33 cellular contexts compared by ENCODE assay signal in the genomic region with DNA sequence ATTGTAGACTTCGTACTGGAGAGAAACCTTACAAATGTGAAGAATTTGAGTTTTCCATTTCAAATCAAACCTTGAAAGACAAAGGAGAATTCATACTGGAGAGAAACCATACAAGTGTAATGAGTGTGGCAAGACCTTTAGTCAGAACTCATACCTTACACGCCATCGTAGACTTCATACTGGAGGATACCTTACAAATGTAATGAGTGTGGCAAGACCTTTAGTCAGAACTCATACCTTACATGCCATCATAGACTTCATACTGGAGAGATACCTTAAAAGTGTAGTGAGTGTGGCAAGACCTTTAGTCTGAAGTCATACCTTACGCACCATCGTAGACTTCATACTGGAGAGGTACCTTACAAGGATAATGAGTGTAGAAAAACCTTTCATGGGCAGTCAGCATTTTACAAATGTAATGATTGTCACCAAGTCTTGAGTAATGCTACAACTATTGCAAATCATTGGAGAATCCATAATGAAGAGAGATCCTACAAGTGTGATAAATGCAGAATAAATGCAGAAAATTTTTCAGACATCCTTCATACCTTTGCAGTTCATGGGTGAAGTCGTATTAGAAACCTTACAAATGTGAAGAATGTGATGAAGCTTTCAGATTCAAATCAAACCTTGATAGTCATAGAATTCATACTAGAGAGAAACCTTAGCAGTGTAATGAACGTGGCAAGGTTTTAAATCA. TPM values are rescaled to one million over a fixed set of nuclear protein-coding genes. Genes with fewer than 3 reads are reported as not detected.
"Had no signal": no experiment of that assay in that cellular context is flagged by ENCODE, and none has a peak within 500 bp of the region (broad histone marks: within the 10 kb centered on the region; RNA-seq: fewer than 3 reads in every experiment).

No MANE protein-coding gene starts in this region.

- H3K4me1 ChIP-seq: ascending aorta, Peyer's patch, SJSA1 had no signal

- ATAC-seq: activated CD4-positive, alpha-beta T cell treated with anti-CD3 and anti-CD28 coated beads for 36 hours; activated CD4-positive, CD25-positive, alpha-beta regulatory T cell treated with anti-CD3 and anti-CD28 coated beads, Interleukin-2, amount 50 U/mL, for 24 hours; activated CD8-positive, alpha-beta T cell treated with anti-CD3 and anti-CD28 coated beads, Interleukin-2, amount 10 ng/mL, durations not matched to agents 7 days and 5 days; activated naive CD4-positive, alpha-beta T cell treated with anti-CD3 and anti-CD28 coated beads, Interleukin-2, amount 50 U/mL, for 72 hours; PC-3; WTC11 had no signal

- H3K9ac ChIP-seq: SK-N-SH had no signal

- DNase-seq: activated CD4-positive, alpha-beta T cell treated with anti-CD3 and anti-CD28 coated beads for 36 hours; activated CD4-positive, alpha-beta T cell treated with anti-CD3 and anti-CD28 coated beads, Interleukin-2, amount 10 ng/mL, durations not matched to agents 7 days and 5 days; activated CD4-positive, alpha-beta T cell treated with anti-CD3 and anti-CD28 coated beads, Interleukin-2, amount 50 U/mL, for 48 hours; activated CD8-positive, alpha-beta T cell treated with anti-CD3 and anti-CD28 coated beads, Interleukin-2, amount 10 ng/mL, durations not matched to agents 7 days and 5 days; activated gamma-delta T cell treated with Interleukin-2 at 50 U/mL for 16 hours; activated naive CD4-positive, alpha-beta T cell treated with anti-CD3 and anti-CD28 coated beads for 36 hours; activated T-cell treated with anti-CD3 and anti-CD28 coated beads, Interleukin-2, amount 50 U/mL, for 24 hours; amygdala; Kasumi-1; MG63; NCI-H1048; NCI-H1105 treated with DMSO at 0.1 percent for 48 hours; NCI-H1436; NCI-H1694; NCI-H1930; NCI-H2081 treated with DMSO at 0.1 percent for 48 hours; NCI-H345; NCI-H526; NCI-H748 treated with DMSO at 0.1 percent for 48 hours; NK-92 treated with Interleukin-12 subunit alpha and Interleukin-12 subunit beta, amount 100 ng/mL, for 24 hours; PC-3; Peyer's patch; RPMI8226; SHP77 treated with DMSO at 0.1 percent for 48 hours; SK-N-SH had no signal

- H3K27ac ChIP-seq: ascending aorta, cardiac muscle cell, Peyer's patch, SJSA1 had no signal

- H3K27me3 ChIP-seq: ascending aorta, cardiac muscle cell, MG63, Peyer's patch, SJSA1 had no signal

- FAIRE-seq: TTC549 had no signal

- H3K4me2 ChIP-seq: SK-N-SH had no signal

- H3K4me3 ChIP-seq: cardiac muscle cell, MG63, Peyer's patch, SJSA1 had no signal

RNA-seq across cellular contexts. Expression of a gene that starts 57.9 kb away (rescaled TPM):
- total RNA-seq: NCI-H460 had no signal
